10 cellular contexts compared by ENCODE assay signal in the genomic region with DNA sequence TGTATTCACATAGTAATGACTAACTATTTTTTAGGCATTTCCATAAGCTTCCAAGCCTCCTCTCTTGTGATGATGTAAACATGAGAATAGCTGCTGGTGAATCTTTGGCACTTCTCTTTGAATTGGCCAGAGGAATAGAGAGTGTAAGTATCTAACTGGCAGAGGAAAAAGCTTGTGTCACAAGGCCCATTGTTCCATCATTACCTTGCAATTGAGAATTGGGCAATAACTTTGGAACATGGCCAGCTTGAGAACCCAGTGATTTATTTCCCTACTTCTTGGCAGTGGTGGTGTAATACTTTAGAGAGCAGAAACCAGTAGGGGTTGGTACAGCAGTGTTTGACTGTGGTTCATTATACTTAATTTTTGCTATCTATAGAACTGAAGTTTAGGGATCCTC. TPM values are rescaled to one million over a fixed set of nuclear protein-coding genes. Genes with fewer than 3 reads are reported as not detected.
DNase-seq lines count a peak whose midpoint lies in the region; ATAC-seq and TF ChIP-seq lines count a peak whose summit lies in the region.
"Had no signal": no experiment of that assay in that cellular context is flagged by ENCODE, and none has a peak within 500 bp of the region (broad histone marks: within the 10 kb centered on the region; RNA-seq: fewer than 3 reads in every experiment).

No MANE protein-coding gene starts in this region.

- intact Hi-C loops in transverse colon (cut with DNase I; ENCODE audit: low total_unique reads) = no loop called here

- no peaks in the 10 kb centered on the region for H3K9me3 ChIP-seq in adipocyte (ENCODE audit: control insufficient read depth, low read length)
- H3K9me3 ChIP-seq in right atrium auricular region = no peaks in the 10 kb centered on the region
- no peaks in the 10 kb centered on the region for H3K9me3 ChIP-seq in transverse colon

- H3K27ac ChIP-seq in right atrium auricular region = peak overlapping the region; percentile 24 to 40
- peak overlapping the region; percentile 24 to 48 (median 36) for H3K27ac ChIP-seq in transverse colon
- H3K27ac ChIP-seq: 22Rv1 had no signal

- no peak for TF ChIP-seq POLR2A in transverse colon (IDR thresholded peaks at IDR 0.05)

- H3K4me3 ChIP-seq in adipocyte (ENCODE audit: low read length) = no peak overlapping the region
- H3K4me3 ChIP-seq in right atrium auricular region = no peak overlapping the region
- no peak overlapping the region for H3K4me3 ChIP-seq in transverse colon

- H3K4me1 ChIP-seq in adipocyte (ENCODE audit: control insufficient read depth, insufficient read depth, low read length) (peaks cover 20% of the 10 kb centered on the region), right atrium auricular region (peaks cover 0 to 14% of the 10 kb centered on the region in 2 donors), transverse colon (peaks cover 0 to 25% (median 5%) of the 10 kb centered on the region in 4 donors)

- in situ Hi-C loops in transverse colon (cut with MboI; ENCODE audit: low pct_ligation_motif_present in 1 of 4, low pct_unique_long_range_greater_than_20kb in 1 of 4, low sequenced_read_pairs in 3 of 4) = loop anchor here in 1 of 4 donors (25.0 kb wide), 1 partner anchor 250 kb away; a partner anchor contains a TSS

- no peak for ATAC-seq in HG03135 (IDR thresholded peaks at IDR 0.05; ENCODE audit: unreplicated experiment)

- no peaks in the 10 kb centered on the region for H3K27me3 ChIP-seq in adipocyte (replicated peaks; ENCODE audit: control insufficient read depth, insufficient read depth, low read length)
- no peaks in the 10 kb centered on the region for H3K27me3 ChIP-seq in right atrium auricular region
- no peaks in the 10 kb centered on the region for H3K27me3 ChIP-seq in transverse colon

- no peak overlapping the region for H3K9ac ChIP-seq in adipocyte (ENCODE audit: low read length)

- H3K36me3 ChIP-seq in adipocyte (ENCODE audit: control insufficient read depth, insufficient read depth, low read length, severe bottlenecking) (peaks cover 100% of the 10 kb centered on the region), right atrium auricular region (peaks cover 85% of the 10 kb centered on the region), transverse colon (peaks cover 0 to 65% (median 24%) of the 10 kb centered on the region in 4 donors)

- DNase-seq in DMS 273 (lab: John Stamatoyannopoulos, UW; ENCODE audit: unreplicated experiment) (peak; percentile 30), DMS 273 treated with DMSO at 0.1 percent for 48 hours (lab: John Stamatoyannopoulos, UW) (no peak), adipocyte (ENCODE audit: low read depth) (peak; percentile 90), right atrium auricular region (ENCODE audit: low spot score) (no peak), transverse colon (peak; percentile 34), occipital lobe (lab: John Stamatoyannopoulos, UW) (no peak), NCI-H146 treated with DMSO at 0.1 percent for 48 hours (lab: John Stamatoyannopoulos, UW; ENCODE audit: unreplicated experiment) (no peak)
- DNase-seq: NCI-H1694 treated with DMSO at 0.1 percent for 48 hours had no signal

- TF ChIP-seq EP300 in transverse colon (IDR thresholded peaks at IDR 0.05; ENCODE audit: low read depth) = no peak

- TF ChIP-seq CTCF in right atrium auricular region (IDR thresholded peaks at IDR 0.05) (no peak), transverse colon (IDR thresholded peaks at IDR 0.05) (no peak)

RNA-seq across cellular contexts. Expression of a gene that starts 12.0 kb away (rescaled TPM):
- 10 to 100 TPM; 11.2 to 25.5 TPM for total RNA-seq in right atrium auricular region
- total RNA-seq in transverse colon = 10 to 100 TPM; 23.3 to 92.7 (median 52.0) TPM
- 90.5 TPM for total RNA-seq in occipital lobe

RNA-seq across cellular contexts. Expression of a gene that starts 18.6 kb away (rescaled TPM):
- total RNA-seq in right atrium auricular region = 1 to 10 TPM; 1.0 to 1.7 TPM
- total RNA-seq in transverse colon = 1 to 10 TPM in 1 of 4 donors, under 1 TPM in 1, not detected in 2; 0.96 to 4.0 TPM
- total RNA-seq in occipital lobe = 0.47 TPM

Comparison
In these comparisons a context has a peak if more than half of its experiments do, and no peak if none do; other contexts are left out.
1. DNase-seq: peak in DMS 273 (single experiment), adipocyte (single experiment) and transverse colon (single experiment); none in DMS 273 treated with DMSO at 0.1 percent for 48 hours (single experiment), right atrium auricular region (single experiment), occipital lobe (single experiment) and NCI-H146 treated with DMSO at 0.1 percent for 48 hours (single experiment).